ENCODE assay signal across 24 cellular contexts in the genomic region with DNA sequence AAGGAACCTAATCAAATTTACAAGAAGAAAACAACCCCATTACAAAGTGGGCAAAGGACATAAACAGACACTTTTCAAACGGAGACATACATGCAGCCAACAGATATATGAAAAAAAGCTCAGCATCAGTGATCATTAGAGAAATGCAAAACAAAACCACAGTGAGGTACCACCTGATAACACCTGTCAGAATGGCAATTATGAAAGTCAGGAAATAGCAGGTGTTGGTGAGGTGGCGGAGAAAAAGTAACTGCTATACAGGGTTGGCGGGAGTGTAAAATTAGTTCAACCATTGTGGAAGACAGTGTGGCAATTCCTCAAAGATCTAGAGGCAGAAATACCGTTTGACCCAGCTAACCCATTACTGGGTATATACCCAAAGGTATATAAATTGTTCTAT. TPM values are rescaled to one million over a fixed set of nuclear protein-coding genes. Genes with fewer than 3 reads are reported as not detected.
"Had no signal": no experiment of that assay in that cellular context is flagged by ENCODE, and none has a peak within 500 bp of the region (broad histone marks: within the 10 kb centered on the region; RNA-seq: fewer than 3 reads in every experiment).

No MANE protein-coding gene starts in this region.

- H3K4me2 ChIP-seq: smooth muscle cell had no signal

- H3K9me3 Mint-ChIP-seq: activated B cell treated with CpG ODN at 0.5 μM for 24 hours; activated naive CD8-positive, alpha-beta T cell treated with anti-CD3 and anti-CD28 coated beads for 36 hours; activated T-cell treated with anti-CD3 and anti-CD28 coated beads, Interleukin-2, amount 50 U/mL, for 4 hours; natural killer cell treated with Interleukin-12 subunit alpha and Interleukin-12 subunit beta and Interleukin-15 and Interleukin-18, amount 100 ng/mL, for 72 hours had no signal

- H3K4me3 Mint-ChIP-seq: activated B cell treated with CpG ODN at 0.5 μM for 24 hours; activated CD4-positive, alpha-beta T cell treated with anti-CD3 and anti-CD28 coated beads for 36 hours; activated naive CD8-positive, alpha-beta T cell treated with anti-CD3 and anti-CD28 coated beads for 36 hours; activated T-cell treated with anti-CD3 and anti-CD28 coated beads, Interleukin-2, amount 50 U/mL, for 4 hours; natural killer cell treated with Interleukin-12 subunit alpha and Interleukin-12 subunit beta and Interleukin-15 and Interleukin-18, amount 100 ng/mL, for 72 hours had no signal

- DNase-seq: activated B cell treated with CpG ODN at 0.5 μM for 24 hours; activated CD4-positive, alpha-beta T cell treated with anti-CD3 and anti-CD28 coated beads for 36 hours; activated CD4-positive, alpha-beta T cell treated with anti-CD3 and anti-CD28 coated beads, Interleukin-2, amount 50 U/mL, for 4 hours; activated CD8-positive, alpha-beta memory T cell treated with anti-CD3 and anti-CD28 coated beads for 24 hours; activated CD8-positive, alpha-beta memory T cell treated with anti-CD3 and anti-CD28 coated beads, Interleukin-2, amount 50 U/mL, for 4 hours; activated naive CD4-positive, alpha-beta T cell treated with Interleukin-2 at 50 U/mL for 16 hours; activated naive CD8-positive, alpha-beta T cell treated with anti-CD3 and anti-CD28 coated beads for 36 hours; activated T-cell treated with anti-CD3 and anti-CD28 coated beads, Interleukin-2, amount 50 U/mL, for 4 hours; heart right ventricle; islet precursor cell; left cardiac atrium; retina; sigmoid colon; stimulated activated CD4-positive, alpha-beta T cell treated with anti-CD3 and anti-CD28 coated beads, Interleukin-4, amount 100 ng/mL, for 1 hour; stimulated activated naive CD4-positive, alpha-beta T cell treated with Interleukin-2 at 50 U/mL for 16 hours; upper lobe of left lung had no signal

- H3K9me3 ChIP-seq: breast epithelium, heart right ventricle, sigmoid colon, upper lobe of left lung had no signal

- H3K4me3 ChIP-seq: breast epithelium, coronary artery, heart right ventricle, sigmoid colon, smooth muscle cell, upper lobe of left lung had no signal

- FAIRE-seq: astrocyte had no signal

- H3K36me3 ChIP-seq: breast epithelium had no signal

- H3K27me3 Mint-ChIP-seq: activated B cell treated with CpG ODN at 0.5 μM for 24 hours; activated CD4-positive, alpha-beta T cell treated with anti-CD3 and anti-CD28 coated beads for 36 hours; activated naive CD8-positive, alpha-beta T cell treated with anti-CD3 and anti-CD28 coated beads for 36 hours; natural killer cell treated with Interleukin-12 subunit alpha and Interleukin-12 subunit beta and Interleukin-15 and Interleukin-18, amount 100 ng/mL, for 72 hours; progenitor cell of endocrine pancreas had no signal

- H3K27ac Mint-ChIP-seq: activated B cell treated with CpG ODN at 0.5 μM for 24 hours; natural killer cell treated with Interleukin-12 subunit alpha and Interleukin-12 subunit beta and Interleukin-15 and Interleukin-18, amount 100 ng/mL, for 72 hours; progenitor cell of endocrine pancreas had no signal

- H3K27me3 ChIP-seq: breast epithelium, heart right ventricle, sigmoid colon, upper lobe of left lung had no signal

- H3K4me1 ChIP-seq: breast epithelium, heart right ventricle, sigmoid colon, upper lobe of left lung had no signal

- ATAC-seq: activated CD4-positive, alpha-beta T cell treated with anti-CD3 and anti-CD28 coated beads for 36 hours; activated T-cell treated with anti-CD3 and anti-CD28 coated beads, Interleukin-2, amount 50 U/mL, for 4 hours; heart right ventricle; left cardiac atrium; natural killer cell treated with Interleukin-12 subunit alpha and Interleukin-12 subunit beta and Interleukin-15 and Interleukin-18, amount 100 ng/mL, for 72 hours had no signal

- H3K27ac ChIP-seq: breast epithelium, coronary artery, epithelial cell of prostate, heart right ventricle, sigmoid colon, upper lobe of left lung had no signal

RNA-seq across cellular contexts. Expression of a gene that starts 31.1 kb away (rescaled TPM):
- total RNA-seq: osteocyte, progenitor cell of endocrine pancreas, smooth muscle cell had no signal
- polyA plus RNA-seq: smooth muscle cell had no signal
